Comparison of ENCODE assay signal across 17 cellular contexts in genomic region chr1:213162338-213162737, GRCh38.
A peak's percentile ranks its signal among the peaks of the same experiment; 100 is the strongest.
DNase-seq lines count a peak whose midpoint lies in the region; ATAC-seq and TF ChIP-seq lines count a peak whose summit lies in the region.
"Had no signal": no experiment of that assay in that cellular context is flagged by ENCODE, and none has a peak within 500 bp of the region (broad histone marks: within the 10 kb centered on the region; RNA-seq: fewer than 3 reads in every experiment).

No MANE protein-coding gene starts in this region.

- no peak for TF ChIP-seq CTCF in sigmoid colon (IDR thresholded peaks at IDR 0.05)

- no peaks in the 10 kb centered on the region for H3K79me2 ChIP-seq in trophoblast cell (ENCODE audit: control insufficient read depth, insufficient read depth, low read length, poor library complexity)

- H3K9me3 ChIP-seq in sigmoid colon, result no peaks in the 10 kb centered on the region
- no peaks in the 10 kb centered on the region for H3K9me3 ChIP-seq in trophoblast cell (ENCODE audit: insufficient read depth, low read depth, low read length)
- H3K9me3 ChIP-seq: left lung had no signal

- no peak overlapping the region for H4K12ac ChIP-seq in trophoblast cell (ENCODE audit: low read depth, low read length)

- H3K18ac ChIP-seq in trophoblast cell (ENCODE audit: low read length), result no peak overlapping the region

- H2AK5ac ChIP-seq in trophoblast cell (ENCODE audit: low read length), result no peak overlapping the region

- H3K36me3 ChIP-seq in sigmoid colon, result peaks cover 0 to 3% (median 0%) of the 10 kb centered on the region in 4 donors
- H3K36me3 ChIP-seq in trophoblast cell (ENCODE audit: control insufficient read depth in 1 of 2, insufficient read depth in 2 of 2, low read length in 2 of 2), result no peaks in the 10 kb centered on the region
- H3K36me3 ChIP-seq: left lung had no signal

- intact Hi-C loops in sigmoid colon (cut with DNase I), result no loop called here

- H3K9ac ChIP-seq in trophoblast cell (ENCODE audit: low read length), result no peak overlapping the region

- no peak overlapping the region for H3K4me3 ChIP-seq in sigmoid colon
- no peak overlapping the region for H3K4me3 ChIP-seq in trophoblast cell (ENCODE audit: low read depth, low read length)
- H3K4me3 ChIP-seq: left lung had no signal

- WGBS in sigmoid colon, 2 donors, result 90 to 94% methylated on average over 2 of the region's 2 CpGs
- WGBS in trophoblast cell (ENCODE audit: extremely low coverage, insufficient coverage, insufficient read length), result no CpG with 5 or more reads among the region's 2 CpGs

- TF ChIP-seq POLR2A in sigmoid colon (IDR thresholded peaks at IDR 0.05), result no peak

- no peak overlapping the region for H3K4ac ChIP-seq in trophoblast cell (ENCODE audit: low read depth, low read length)

- H3K79me1 ChIP-seq in trophoblast cell (ENCODE audit: low read length), result no peaks in the 10 kb centered on the region

- H3K4me1 ChIP-seq in sigmoid colon (peaks cover 0 to 14% (median 8%) of the 10 kb centered on the region in 4 donors), trophoblast cell (ENCODE audit: control insufficient read depth in 1 of 2, insufficient read depth in 2 of 2, low read length in 2 of 2) (no peaks in the 10 kb centered on the region)
- H3K4me1 ChIP-seq: left lung had no signal

- no peak overlapping the region for H3K23ac ChIP-seq in trophoblast cell (ENCODE audit: low read length)

- no peak overlapping the region for H2BK5ac ChIP-seq in trophoblast cell (ENCODE audit: low read depth, low read length, poor library complexity)

- no peak overlapping the region for H4K8ac ChIP-seq in trophoblast cell (ENCODE audit: low read depth, low read length)

- no peak overlapping the region for H2BK12ac ChIP-seq in trophoblast cell (ENCODE audit: low read length)

- H3K27ac ChIP-seq in sigmoid colon (no peak overlapping the region), trophoblast cell (ENCODE audit: low read depth, low read length) (no peak overlapping the region)
- H3K27ac ChIP-seq: left lung had no signal

- TF ChIP-seq EP300 in sigmoid colon (IDR thresholded peaks at IDR 0.05), result no peak

- no peak overlapping the region for H3K14ac ChIP-seq in trophoblast cell (ENCODE audit: low read length)

- no peak overlapping the region for H2AFZ ChIP-seq in trophoblast cell (ENCODE audit: insufficient read depth, low read length, poor library complexity)

- H3K27me3 ChIP-seq in sigmoid colon (no peaks in the 10 kb centered on the region), trophoblast cell (ENCODE audit: insufficient read depth, low read length) (no peaks in the 10 kb centered on the region)
- H3K27me3 ChIP-seq: left lung had no signal

- H3K4me2 ChIP-seq in trophoblast cell (ENCODE audit: low read length), result no peak overlapping the region

- DNase-seq in EL, result peak; percentile 18
- DNase-seq in RPMI7951 (ENCODE audit: low read depth), result peak; percentile 20
- DNase-seq in fibroblast of peridontal ligament (ENCODE audit: extremely low read depth), result peak; percentile 52
- peak; percentile 72 for DNase-seq in sigmoid colon
- no peak for DNase-seq in trophoblast cell
- no peak for DNase-seq in NCI-H146 treated with DMSO at 0.1 percent for 48 hours (lab: John Stamatoyannopoulos, UW; ENCODE audit: unreplicated experiment)
- DNase-seq: activated CD4-positive, alpha-beta T cell treated with anti-CD3 and anti-CD28 coated beads, Interleukin-2, amount 10 ng/mL, durations not matched to agents 7 days and 5 days; activated naive CD8-positive, alpha-beta T cell treated with anti-CD3 and anti-CD28 coated beads, Interleukin-2, amount 50 U/mL, for 24 hours; cortex of kidney; left lung; naive B cell; NCI-H187 treated with DMSO at 0.1 percent for 48 hours; NCI-H524 treated with DMSO at 0.1 percent for 48 hours; posterior cingulate gyrus; T1000 had no signal

- no peak overlapping the region for H2BK120ac ChIP-seq in trophoblast cell (ENCODE audit: insufficient read depth, low read length, poor library complexity)

- ATAC-seq in HG03354 (IDR thresholded peaks at IDR 0.05; ENCODE audit: poor library complexity, severe bottlenecking, unreplicated experiment), result no peak
- ATAC-seq in GM21576 (IDR thresholded peaks at IDR 0.05; ENCODE audit: unreplicated experiment), result no peak
- ATAC-seq: activated naive CD8-positive, alpha-beta T cell treated with anti-CD3 and anti-CD28 coated beads, Interleukin-2, amount 50 U/mL, for 24 hours; left lung had no signal

- H4K91ac ChIP-seq in trophoblast cell (ENCODE audit: low read depth, low read length), result no peak overlapping the region

Comparison
In these comparisons a context has a peak if more than half of its experiments do, and no peak if none do; other contexts are left out.
1. DNase-seq: peak in EL (single experiment), RPMI7951 (single experiment), fibroblast of peridontal ligament (single experiment) and sigmoid colon (single experiment); none in trophoblast cell (0 of 2) and NCI-H146 treated with DMSO at 0.1 percent for 48 hours (single experiment).